ENCODE assay signal across 8 cellular contexts in the genomic region with DNA sequence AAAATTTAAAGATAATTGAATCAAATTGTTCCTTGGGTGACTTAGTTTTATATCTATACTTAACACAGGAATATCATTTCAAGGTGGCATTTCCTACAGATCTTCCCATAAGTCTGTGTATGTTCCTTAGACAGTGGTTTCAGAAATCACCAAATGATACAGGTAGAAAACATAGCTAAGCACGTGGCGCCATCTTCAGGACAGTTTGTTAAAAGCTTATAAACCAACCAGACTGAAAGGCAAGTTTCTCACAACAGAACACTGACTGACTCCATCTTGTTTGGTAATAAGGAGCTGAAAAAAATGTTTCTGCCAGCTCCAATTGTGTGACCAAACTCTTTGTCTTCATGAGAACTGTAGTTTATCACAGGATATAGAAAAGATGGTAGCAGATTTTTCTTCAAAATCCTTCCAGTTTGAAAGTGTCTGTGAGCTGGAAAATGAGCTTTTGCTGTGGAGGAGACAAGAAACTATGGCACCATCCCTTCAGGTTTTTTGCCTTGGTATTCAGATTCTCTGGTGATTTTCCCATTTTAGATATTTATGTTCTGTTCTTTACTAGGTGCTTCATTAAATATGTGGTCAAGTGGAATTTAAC. TPM values are rescaled to one million over a fixed set of nuclear protein-coding genes. Genes with fewer than 3 reads are reported as not detected.
A peak's percentile ranks its signal among the peaks of the same experiment; 100 is the strongest.
DNase-seq lines count a peak whose midpoint lies in the region; ATAC-seq and TF ChIP-seq lines count a peak whose summit lies in the region.

No MANE protein-coding gene starts in this region.

- H3K36me3 Mint-ChIP-seq in WTC11, result no peaks in the 10 kb centered on the region

- H3K27me3 Mint-ChIP-seq in WTC11 (ENCODE audit: low read depth), result no peaks in the 10 kb centered on the region; the same call in 1 of the 2 replicates

- POLR2A ChIA-PET in AG04450 (lab: Yijun Ruan, JAX), result no interaction called here
- POLR2A ChIA-PET in WTC11 (lab: Charles Lee), result interaction anchor here (0.6 kb wide), 1 partner anchor 354 kb away, joined by 3 read pairs; no protein-coding TSS in a partner anchor

- H3K27me3 ChIP-seq in AG04450 (ENCODE audit: control insufficient read depth, insufficient read depth, low read length) (no peaks in the 10 kb centered on the region), kidney epithelial cell (ENCODE audit: control insufficient read depth, insufficient read depth, low read length) (no peaks in the 10 kb centered on the region)

- no peak overlapping the region for H3K4me3 Mint-ChIP-seq in WTC11

- H3K27ac Mint-ChIP-seq in WTC11, result no peak overlapping the region

- ATAC-seq in GM18867 (IDR thresholded peaks at IDR 0.05; ENCODE audit: unreplicated experiment), result peak; percentile 93
- ATAC-seq in HG03196 (IDR thresholded peaks at IDR 0.05; ENCODE audit: unreplicated experiment), result peak; percentile 92
- ATAC-seq in WTC11, result peak; percentile 84

- H3K9me3 ChIP-seq in AG04450 (ENCODE audit: control insufficient read depth, insufficient read depth, low read length), result no peaks in the 10 kb centered on the region

- H3K27ac ChIP-seq in AG04450 (ENCODE audit: low read depth, low read length), result no peak overlapping the region

- no peaks in the 10 kb centered on the region for H3K36me3 ChIP-seq in kidney epithelial cell (ENCODE audit: control insufficient read depth, insufficient read depth, low read length)

- CTCF ChIA-PET in AG04450 (lab: Charles Lee), result interaction anchor here (0.5 to 3.8 kb wide), 91 partner anchors 8 to 1641 kb away, joined by 3 to 96 read pairs (median 4); partner anchors contain the start of genes CERKL and ITGA4
- CTCF ChIA-PET in WTC11 (lab: Charles Lee), result interaction anchor here (0.6 to 2.0 kb wide), 42 partner anchors 8 to 1592 kb away, joined by 3 to 42 read pairs (median 4); partner anchors contain the start of genes CERKL and ITGA4

- TF ChIP-seq CTCF in AG04450 (IDR thresholded peaks at IDR 0.05; ENCODE audit: low read depth, low read length) (peak; percentile 72), WTC11 (IDR thresholded peaks at IDR 0.05) (peak; percentile 40), cardiac fibroblast (IDR thresholded peaks at IDR 0.05; ENCODE audit: low read depth, low read length) (peak; percentile 59), kidney epithelial cell (IDR thresholded peaks at IDR 0.05; ENCODE audit: insufficient read depth, low read length, poor library complexity, severe bottlenecking) (peak; percentile 61)

- peak; percentile 52 for DNase-seq in AG04450 (ENCODE audit: low read depth, low spot score)
- DNase-seq in NCI-H2227 treated with DMSO at 0.1 percent for 48 hours (lab: John Stamatoyannopoulos, UW), result peak; percentile 94
- DNase-seq in WTC11 (ENCODE audit: low spot score), result peak; percentile 68
- DNase-seq in cardiac fibroblast (ENCODE audit: low read depth in 2 of 2), result peak; percentile 87 to 88
- DNase-seq in kidney epithelial cell (ENCODE audit: low read depth), result peak; percentile 47
- peak; percentile 68 for DNase-seq in stimulated activated CD4-positive, alpha-beta T cell treated with anti-CD3 and anti-CD28 coated beads, Interleukin-2, amount 100 ng/mL, for 48 hours

- no peaks in the 10 kb centered on the region for H3K4me1 Mint-ChIP-seq in WTC11

- no peaks in the 10 kb centered on the region for H3K9me3 Mint-ChIP-seq in WTC11

- H3K4me3 ChIP-seq in AG04450 (ENCODE audit: low read depth, low read length), result no peak overlapping the region
- H3K4me3 ChIP-seq in cardiac fibroblast (replicated peaks in 1 of 2; ENCODE audit: low read depth in 2 of 2, low read length in 2 of 2), result no peak overlapping the region
- H3K4me3 ChIP-seq in kidney epithelial cell (ENCODE audit: low read depth, low read length), result no peak overlapping the region

TF ChIP-seq in WTC11, 78 proteins besides CTCF, POLR2A, EP300 and RAD21:
- TF ChIP-seq EMX1 (CRISPR knock-in tag; IDR thresholded peaks at IDR 0.05) (no peak), ZNF263 (CRISPR knock-in tag; IDR thresholded peaks at IDR 0.05; ENCODE audit: low read depth) (no peak), RELA (CRISPR knock-in tag; IDR thresholded peaks at IDR 0.05; ENCODE audit: borderline replicate concordance) (no peak)
TF ChIP-seq in WTC11: peak in this region for 0.

RNA-seq across cellular contexts. Expression of gene NEUROD1, which starts 34.8 kb away (rescaled TPM):
- not detected in 2 replicates for polyA plus RNA-seq in AG04450 (2011; rRNA removed)
- polyA minus RNA-seq in AG04450 (2011; rRNA and poly(A)+ RNA removed), result not detected in 2 replicates
- 0.07 to 0.11 TPM (median 0.07 TPM) in 3 replicates for total RNA-seq in WTC11 (2021)
- not detected in 2 replicates for total RNA-seq in kidney epithelial cell

RNA-seq across cellular contexts. Expression of gene CERKL, which starts 58.2 kb away (rescaled TPM):
- polyA plus RNA-seq in AG04450 (2011; rRNA removed), result 0.09 TPM in 1 of 2 replicates, not detected in the other
- 0.09 TPM in 1 of 2 replicates, not detected in the other for polyA minus RNA-seq in AG04450 (2011; rRNA and poly(A)+ RNA removed)
- total RNA-seq in WTC11 (2021) (0.14 to 0.24 TPM in 2 of 3 replicates, not detected in the other), kidney epithelial cell (0.07 and 0.17 TPM in 2 replicates)
